ENCODE assay signal across 2 cellular contexts in the genomic region with DNA sequence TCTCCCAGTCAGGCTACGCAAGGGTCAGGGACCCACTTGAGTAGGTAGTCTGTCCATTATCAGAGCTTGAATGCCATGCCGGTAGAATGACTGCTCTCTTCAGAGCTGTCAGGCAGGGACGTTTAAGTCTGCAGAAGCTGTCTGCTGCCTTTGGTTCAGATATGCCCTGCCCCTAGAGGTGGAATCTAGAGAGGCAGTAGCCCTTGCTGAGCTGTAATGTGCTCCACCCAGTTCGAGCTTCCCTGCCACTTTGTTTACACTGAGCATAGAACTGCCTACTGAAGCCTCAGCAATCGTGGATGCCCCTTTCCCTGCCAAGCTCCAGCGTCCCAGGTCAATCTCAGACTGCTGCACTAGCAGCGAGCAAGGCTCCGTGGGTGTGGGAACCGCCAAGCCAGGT.
TF ChIP-seq lines count a peak whose summit lies in the region.

No MANE protein-coding gene starts in this region.

TF ChIP-seq in GM23338, 12 proteins besides CTCF, POLR2A, EP300 and RAD21 (continues in another document):
- TF ChIP-seq STAT1 (IDR thresholded peaks at IDR 0.05; ENCODE audit: unreplicated experiment) = no peak
- TF ChIP-seq JUNB (IDR thresholded peaks at IDR 0.05; ENCODE audit: unreplicated experiment) = no peak
- TF ChIP-seq EZH2 (IDR thresholded peaks at IDR 0.05; ENCODE audit: low read depth, unreplicated experiment) = no peak
- TF ChIP-seq, protein P1, sequence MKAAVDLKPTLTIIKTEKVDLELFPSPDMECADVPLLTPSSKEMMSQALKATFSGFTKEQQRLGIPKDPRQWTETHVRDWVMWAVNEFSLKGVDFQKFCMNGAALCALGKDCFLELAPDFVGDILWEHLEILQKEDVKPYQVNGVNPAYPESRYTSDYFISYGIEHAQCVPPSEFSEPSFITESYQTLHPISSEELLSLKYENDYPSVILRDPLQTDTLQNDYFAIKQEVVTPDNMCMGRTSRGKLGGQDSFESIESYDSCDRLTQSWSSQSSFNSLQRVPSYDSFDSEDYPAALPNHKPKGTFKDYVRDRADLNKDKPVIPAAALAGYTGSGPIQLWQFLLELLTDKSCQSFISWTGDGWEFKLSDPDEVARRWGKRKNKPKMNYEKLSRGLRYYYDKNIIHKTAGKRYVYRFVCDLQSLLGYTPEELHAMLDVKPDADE (IDR thresholded peaks at IDR 0.05) = no peak
- TF ChIP-seq CREB1 (CRISPR knock-in tag; IDR thresholded peaks at IDR 0.05; ENCODE audit: low read depth) = no peak
- TF ChIP-seq ZNF331 (CRISPR knock-in tag; IDR thresholded peaks at IDR 0.05; ENCODE audit: low read depth) = no peak
- TF ChIP-seq POLR2AphosphoS5 (IDR thresholded peaks at IDR 0.05; ENCODE audit: low read depth) = no peak
- no peak for TF ChIP-seq NANOG (IDR thresholded peaks at IDR 0.05; ENCODE audit: borderline replicate concordance)
- TF ChIP-seq, protein P2, sequence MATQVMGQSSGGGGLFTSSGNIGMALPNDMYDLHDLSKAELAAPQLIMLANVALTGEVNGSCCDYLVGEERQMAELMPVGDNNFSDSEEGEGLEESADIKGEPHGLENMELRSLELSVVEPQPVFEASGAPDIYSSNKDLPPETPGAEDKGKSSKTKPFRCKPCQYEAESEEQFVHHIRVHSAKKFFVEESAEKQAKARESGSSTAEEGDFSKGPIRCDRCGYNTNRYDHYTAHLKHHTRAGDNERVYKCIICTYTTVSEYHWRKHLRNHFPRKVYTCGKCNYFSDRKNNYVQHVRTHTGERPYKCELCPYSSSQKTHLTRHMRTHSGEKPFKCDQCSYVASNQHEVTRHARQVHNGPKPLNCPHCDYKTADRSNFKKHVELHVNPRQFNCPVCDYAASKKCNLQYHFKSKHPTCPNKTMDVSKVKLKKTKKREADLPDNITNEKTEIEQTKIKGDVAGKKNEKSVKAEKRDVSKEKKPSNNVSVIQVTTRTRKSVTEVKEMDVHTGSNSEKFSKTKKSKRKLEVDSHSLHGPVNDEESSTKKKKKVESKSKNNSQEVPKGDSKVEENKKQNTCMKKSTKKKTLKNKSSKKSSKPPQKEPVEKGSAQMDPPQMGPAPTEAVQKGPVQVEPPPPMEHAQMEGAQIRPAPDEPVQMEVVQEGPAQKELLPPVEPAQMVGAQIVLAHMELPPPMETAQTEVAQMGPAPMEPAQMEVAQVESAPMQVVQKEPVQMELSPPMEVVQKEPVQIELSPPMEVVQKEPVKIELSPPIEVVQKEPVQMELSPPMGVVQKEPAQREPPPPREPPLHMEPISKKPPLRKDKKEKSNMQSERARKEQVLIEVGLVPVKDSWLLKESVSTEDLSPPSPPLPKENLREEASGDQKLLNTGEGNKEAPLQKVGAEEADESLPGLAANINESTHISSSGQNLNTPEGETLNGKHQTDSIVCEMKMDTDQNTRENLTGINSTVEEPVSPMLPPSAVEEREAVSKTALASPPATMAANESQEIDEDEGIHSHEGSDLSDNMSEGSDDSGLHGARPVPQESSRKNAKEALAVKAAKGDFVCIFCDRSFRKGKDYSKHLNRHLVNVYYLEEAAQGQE (IDR thresholded peaks at IDR 0.05; ENCODE audit: unreplicated experiment) = no peak
- no peak for TF ChIP-seq ZNF114 (CRISPR knock-in tag; IDR thresholded peaks at IDR 0.05)
- TF ChIP-seq EZH2phosphoT487 (IDR thresholded peaks at IDR 0.05; ENCODE audit: unreplicated experiment) = no peak

TF ChIP-seq in K562, 482 proteins besides CTCF, POLR2A, EP300 and RAD21:
- no peak for TF ChIP-seq RFX1 (IDR thresholded peaks at IDR 0.05)
- no peak for TF ChIP-seq ZNF551 (CRISPR knock-in tag; IDR thresholded peaks at IDR 0.05)
- TF ChIP-seq HDAC6 (IDR thresholded peaks at IDR 0.05; ENCODE audit: low read depth, low read length) = no peak
- no peak for TF ChIP-seq ZNF212 (CRISPR knock-in tag; IDR thresholded peaks at IDR 0.05)
- TF ChIP-seq PHF20 (IDR thresholded peaks at IDR 0.05; ENCODE audit: partially characterized antibody) = no peak
- TF ChIP-seq ILK (tag; IDR thresholded peaks at IDR 0.05; ENCODE audit: borderline replicate concordance, low read depth) = no peak
- TF ChIP-seq BDP1 (IDR thresholded peaks at IDR 0.05; ENCODE audit: insufficient read depth, insufficient read length) = no peak
- TF ChIP-seq XRCC4 (IDR thresholded peaks at IDR 0.05; ENCODE audit: extremely low read depth, insufficient read depth, insufficient read length) = no peak
- TF ChIP-seq KAT8 (IDR thresholded peaks at IDR 0.05; ENCODE audit: low read depth) = no peak
- no peak for TF ChIP-seq CBFA2T3 (IDR thresholded peaks at IDR 0.05)
- TF ChIP-seq KLF16 (IDR thresholded peaks at IDR 0.05) = no peak
- no peak for TF ChIP-seq ZNF584 (CRISPR knock-in tag; IDR thresholded peaks at IDR 0.05; ENCODE audit: low read depth)
- TF ChIP-seq NUFIP1 (IDR thresholded peaks at IDR 0.05; ENCODE audit: partially characterized antibody) = no peak
- TF ChIP-seq PHF8 (IDR thresholded peaks at IDR 0.05; ENCODE audit: borderline replicate concordance, low read length) = no peak
- no peak for TF ChIP-seq CREB1 (IDR thresholded peaks at IDR 0.05)
- no peak for TF ChIP-seq CREB1 (CRISPR knock-in tag; IDR thresholded peaks at IDR 0.05)
- no peak for TF ChIP-seq RBM17 (IDR thresholded peaks at IDR 0.05; ENCODE audit: borderline replicate concordance, low read depth, low read length)
- TF ChIP-seq COPS2 (conservative IDR thresholded peaks at IDR 0.05) = no peak
TF ChIP-seq in K562: peak in this region for 0.
